ENCODE assay signal across 8 cellular contexts in the genomic region with DNA sequence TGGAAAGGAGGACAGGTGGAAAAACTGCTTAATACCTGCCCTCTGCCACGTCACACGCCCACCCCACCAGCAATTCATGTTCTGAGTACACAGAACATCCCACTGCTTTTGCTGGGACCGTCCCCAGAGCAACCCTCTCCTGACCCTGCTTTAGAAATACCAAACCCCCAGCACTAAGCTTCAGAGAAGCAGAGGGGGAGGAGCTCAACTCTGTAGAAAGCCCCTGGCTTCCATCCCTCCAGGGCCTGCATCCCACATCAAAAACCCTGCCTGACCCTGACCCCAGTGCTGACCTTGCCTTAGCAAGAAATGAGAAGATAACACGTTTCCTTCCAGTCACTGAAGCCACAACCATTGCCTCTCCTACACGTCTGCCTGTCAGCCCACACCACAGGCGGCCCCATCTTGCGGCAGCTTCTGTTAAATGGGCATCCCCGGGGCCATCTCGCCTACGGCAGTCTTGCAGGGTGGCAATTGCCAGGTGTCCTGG. TPM values are rescaled to one million over a fixed set of nuclear protein-coding genes. Genes with fewer than 3 reads are reported as not detected.
DNase-seq lines count a peak whose midpoint lies in the region; ATAC-seq, FAIRE-seq and TF ChIP-seq lines count a peak whose summit lies in the region.

No MANE protein-coding gene starts in this region.

- no peak overlapping the region for H3K27ac ChIP-seq in gastroesophageal sphincter

- 76 to 85% methylated on average over 2 to 5 of the region's 10 CpGs for WGBS in gastroesophageal sphincter (ENCODE audit: low coverage in 1 of 2), 2 donors

- no peak overlapping the region for H3K4me3 ChIP-seq in gastroesophageal sphincter

- DNase-seq in GM12891 (ENCODE audit: insufficient read length, low spot score) (no peak), medulla oblongata (ENCODE audit: extremely low spot score) (no peak), DMS114 treated with DMSO at 0.1 percent for 48 hours (lab: John Stamatoyannopoulos, UW; ENCODE audit: unreplicated experiment) (no peak), HPDE6-E6E7 (ENCODE audit: extremely low spot score) (no peak)
- peak; percentile 39 to 71 for DNase-seq in activated CD4-positive, alpha-beta T cell treated with anti-CD3 and anti-CD28 coated beads for 4 hours
- peak in 2 of 10 donors; percentile 13 to 19 for DNase-seq in naive thymus-derived CD8-positive, alpha-beta T cell

- no peaks in the 10 kb centered on the region for H3K27me3 Mint-ChIP-seq in naive thymus-derived CD8-positive, alpha-beta T cell

- H3K27ac Mint-ChIP-seq in naive thymus-derived CD8-positive, alpha-beta T cell = peak overlapping the region in 6 of 10 donors; percentile 11 to 83 (median 62)

- TF ChIP-seq CTCF in gastroesophageal sphincter (IDR thresholded peaks at IDR 0.05) = no peak

- no peaks in the 10 kb centered on the region for H3K36me3 ChIP-seq in gastroesophageal sphincter

- H3K9me3 ChIP-seq in gastroesophageal sphincter = no peaks in the 10 kb centered on the region

- ATAC-seq in HG02678 (IDR thresholded peaks at IDR 0.05; ENCODE audit: unreplicated experiment) (peak; percentile 46), gastroesophageal sphincter (no peak)
- peak in 1 of 2 donors; percentile 71 for ATAC-seq in naive thymus-derived CD8-positive, alpha-beta T cell

- peaks cover 29 to 56% (median 47%) of the 10 kb centered on the region in 4 donors for H3K4me1 Mint-ChIP-seq in naive thymus-derived CD8-positive, alpha-beta T cell

- peak; percentile 74 for FAIRE-seq in GM12891 (lab: Jason Lieb, UNC)

- H3K4me1 ChIP-seq in gastroesophageal sphincter = no peaks in the 10 kb centered on the region

- peak overlapping the region in 7 of 10 donors; percentile 15 to 63 (median 41) for H3K4me3 Mint-ChIP-seq in naive thymus-derived CD8-positive, alpha-beta T cell

- H3K36me3 Mint-ChIP-seq in naive thymus-derived CD8-positive, alpha-beta T cell = no peaks in the 10 kb centered on the region

- no peaks in the 10 kb centered on the region for H3K27me3 ChIP-seq in gastroesophageal sphincter

- no peak for TF ChIP-seq EP300 in gastroesophageal sphincter (IDR thresholded peaks at IDR 0.05)

- no peak for TF ChIP-seq POLR2A in GM12891 (IDR thresholded peaks at IDR 0.05; ENCODE audit: low read depth, low read length)
- TF ChIP-seq POLR2A in gastroesophageal sphincter (IDR thresholded peaks at IDR 0.05) = no peak

- POLR2A ChIA-PET in naive thymus-derived CD8-positive, alpha-beta T cell (lab: Charles Lee) = interaction anchor here (4.0 kb wide), 1 partner anchor 20 kb away, joined by 20 read pairs; the partner anchor contains the start of gene VDR

- no peaks in the 10 kb centered on the region for H3K9me3 Mint-ChIP-seq in naive thymus-derived CD8-positive, alpha-beta T cell

TF ChIP-seq in GM12891, 5 proteins besides CTCF, POLR2A, EP300 and RAD21:
- TF ChIP-seq POU2F2 (IDR thresholded peaks at IDR 0.05; ENCODE audit: low read depth, low read length) (peak; percentile 54), POLR2AphosphoS5 (IDR thresholded peaks at IDR 0.05; ENCODE audit: low read depth, low read length) (no peak), PAX5 (IDR thresholded peaks at IDR 0.05; ENCODE audit: insufficient read depth, low read length, severe bottlenecking) (no peak), TAF1 (IDR thresholded peaks at IDR 0.05; ENCODE audit: low read depth, low read length) (no peak)
TF ChIP-seq in GM12891: peak in this region for 1.

RNA-seq across cellular contexts. Expression of gene VDR, which starts 19.7 kb away (rescaled TPM):
- 4.5 TPM for polyA plus RNA-seq in GM12891 (2012; ENCODE audit: low read depth, missing spikeins)
- total RNA-seq in naive thymus-derived CD8-positive, alpha-beta T cell = under 1 TPM; 0.49 to 0.73 TPM
- polyA plus RNA-seq in naive thymus-derived CD8-positive, alpha-beta T cell = not detected
- 1 to 10 TPM; 1.2 to 5.5 (median 1.6) TPM for total RNA-seq in gastroesophageal sphincter

Comparison
In these comparisons a context has a peak if more than half of its experiments do, and no peak if none do; other contexts are left out.
1. DNase-seq: peak in activated CD4-positive, alpha-beta T cell treated with anti-CD3 and anti-CD28 coated beads for 4 hours (2 of 2); none in GM12891 (single experiment), medulla oblongata (single experiment), DMS114 treated with DMSO at 0.1 percent for 48 hours (single experiment) and HPDE6-E6E7 (single experiment).